11 cellular contexts compared by ENCODE assay signal in the genomic region with DNA sequence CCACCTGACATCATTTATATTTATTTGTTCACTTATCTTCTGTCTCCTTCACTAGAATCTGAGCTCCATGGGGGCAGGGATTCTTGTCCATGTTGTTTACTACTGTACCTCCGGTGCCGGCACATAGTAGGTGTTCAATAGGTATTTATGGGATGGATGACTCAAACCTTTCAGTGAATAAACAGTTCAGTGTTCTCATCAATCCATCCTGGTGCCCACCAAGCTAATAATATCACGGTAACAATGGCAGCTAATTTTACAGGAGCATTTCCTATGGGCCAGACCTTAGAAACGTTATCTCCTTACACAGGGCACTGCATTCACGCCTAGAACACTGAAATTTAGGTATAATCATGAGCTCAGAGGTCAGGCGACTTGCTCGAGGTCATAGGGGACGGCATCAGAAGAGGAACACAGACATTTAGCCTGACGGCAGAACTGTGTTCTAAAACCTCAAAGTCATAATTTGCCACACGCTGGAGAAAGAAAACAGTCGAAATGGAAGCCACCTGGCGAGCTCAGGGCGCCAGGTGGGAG. TPM values are rescaled to one million over a fixed set of nuclear protein-coding genes. Genes with fewer than 3 reads are reported as not detected.
DNase-seq lines count a peak whose midpoint lies in the region; ATAC-seq and TF ChIP-seq lines count a peak whose summit lies in the region.
"Had no signal": no experiment of that assay in that cellular context is flagged by ENCODE, and none has a peak within 500 bp of the region (broad histone marks: within the 10 kb centered on the region; RNA-seq: fewer than 3 reads in every experiment).

No MANE protein-coding gene starts in this region.

- no peaks in the 10 kb centered on the region for H3K9me3 ChIP-seq in sigmoid colon

- H3K9me3 Mint-ChIP-seq in stimulated activated naive CD8-positive, alpha-beta T cell treated with anti-CD3 and anti-CD28 coated beads, Interleukin-15, Interleukin-2, amounts not matched to agents 100 ng/mL and 50 ng/mL, for 24 hours = no peaks in the 10 kb centered on the region
- H3K9me3 Mint-ChIP-seq in immature natural killer cell (peaks cover 0 to 2% (median 0%) of the 10 kb centered on the region in 6 donors), CD14-positive monocyte (peaks cover 0 to 17% (median 7%) of the 10 kb centered on the region in 7 donors)

- TF ChIP-seq CTCF in VCaP (conservative IDR thresholded peaks at IDR 0.05) = no peak
- no peak for TF ChIP-seq CTCF in sigmoid colon (IDR thresholded peaks at IDR 0.05)
- TF ChIP-seq CTCF in CD14-positive monocyte (IDR thresholded peaks at IDR 0.05) = no peak

- H3K27ac Mint-ChIP-seq in stimulated activated naive CD8-positive, alpha-beta T cell treated with anti-CD3 and anti-CD28 coated beads, Interleukin-15, Interleukin-2, amounts not matched to agents 100 ng/mL and 50 ng/mL, for 24 hours = no peak overlapping the region
- peak overlapping the region in 2 of 6 donors; percentile 6 to 85 for H3K27ac Mint-ChIP-seq in immature natural killer cell
- no peak overlapping the region for H3K27ac Mint-ChIP-seq in CD14-positive monocyte

- WGBS in sigmoid colon, 2 donors = 6 to 13% methylated on average over 13 of the region's 13 CpGs

- peaks cover 20 to 74% (median 31%) of the 10 kb centered on the region in 3 donors for H3K27me3 ChIP-seq in sigmoid colon

- TF ChIP-seq POLR2A in sigmoid colon (IDR thresholded peaks at IDR 0.05) = no peak

- H3K4me3 Mint-ChIP-seq in stimulated activated naive CD8-positive, alpha-beta T cell treated with anti-CD3 and anti-CD28 coated beads, Interleukin-15, Interleukin-2, amounts not matched to agents 100 ng/mL and 50 ng/mL, for 24 hours = peak overlapping the region; percentile 57
- peak overlapping the region; percentile 23 to 87 (median 75) for H3K4me3 Mint-ChIP-seq in immature natural killer cell
- peak overlapping the region in 1 of 2 donors; percentile 73 for H3K4me3 Mint-ChIP-seq in CD14-positive monocyte

- no peaks in the 10 kb centered on the region for H3K36me3 ChIP-seq in sigmoid colon

- H3K27ac ChIP-seq in VCaP (peak overlapping the region; percentile 67), sigmoid colon (no peak overlapping the region)

- peaks cover 26% of the 10 kb centered on the region for H3K4me1 Mint-ChIP-seq in stimulated activated naive CD8-positive, alpha-beta T cell treated with anti-CD3 and anti-CD28 coated beads, Interleukin-15, Interleukin-2, amounts not matched to agents 100 ng/mL and 50 ng/mL, for 24 hours (ENCODE audit: low read depth)
- peaks cover 33 to 38% of the 10 kb centered on the region in 2 donors for H3K4me1 Mint-ChIP-seq in immature natural killer cell
- H3K4me1 Mint-ChIP-seq in CD14-positive monocyte = peaks cover 23% of the 10 kb centered on the region

- no peak for TF ChIP-seq EP300 in sigmoid colon (IDR thresholded peaks at IDR 0.05)

- no peaks in the 10 kb centered on the region for H3K36me3 Mint-ChIP-seq in stimulated activated naive CD8-positive, alpha-beta T cell treated with anti-CD3 and anti-CD28 coated beads, Interleukin-15, Interleukin-2, amounts not matched to agents 100 ng/mL and 50 ng/mL, for 24 hours (ENCODE audit: low read depth)
- peaks cover 0 to 5% (median 0%) of the 10 kb centered on the region in 3 donors for H3K36me3 Mint-ChIP-seq in immature natural killer cell
- H3K36me3 Mint-ChIP-seq in CD14-positive monocyte = peaks cover 2 to 6% of the 10 kb centered on the region in 2 donors

- peaks cover 0 to 19% (median 17%) of the 10 kb centered on the region in 4 donors for H3K4me1 ChIP-seq in sigmoid colon

- ATAC-seq in stimulated activated naive CD8-positive, alpha-beta T cell treated with anti-CD3 and anti-CD28 coated beads, Interleukin-15, Interleukin-2, amounts not matched to agents 100 U/mL and 50 U/mL, for 24 hours = no peak
- ATAC-seq in HG02970 (IDR thresholded peaks at IDR 0.05; ENCODE audit: low FRiP score, unreplicated experiment) (no peak), GM18909 (IDR thresholded peaks at IDR 0.05; ENCODE audit: poor library complexity, unreplicated experiment) (no peak)

- DNase-seq in stimulated activated naive CD8-positive, alpha-beta T cell treated with anti-CD3 and anti-CD28 coated beads, Interleukin-15, Interleukin-2, amounts not matched to agents 100 U/mL and 50 U/mL, for 24 hours = no peak
- DNase-seq in immature natural killer cell = no peak
- DNase-seq in sigmoid colon = no peak
- no peak for DNase-seq in CD14-positive monocyte (ENCODE audit: low spot score)
- DNase-seq: activated gamma-delta T cell; effector memory CD4-positive, alpha-beta T cell; NCI-H1048 had no signal

- H3K4me3 ChIP-seq in sigmoid colon = no peak overlapping the region

- intact Hi-C loops in sigmoid colon (cut with DNase I) = no loop called here
- intact Hi-C loops in CD14-positive monocyte (cut with micrococcal nuclease) = no loop called here

- peaks cover 40% of the 10 kb centered on the region for H3K27me3 Mint-ChIP-seq in stimulated activated naive CD8-positive, alpha-beta T cell treated with anti-CD3 and anti-CD28 coated beads, Interleukin-15, Interleukin-2, amounts not matched to agents 100 ng/mL and 50 ng/mL, for 24 hours
- peaks cover 12 to 13% (median 13%) of the 10 kb centered on the region in 3 donors for H3K27me3 Mint-ChIP-seq in immature natural killer cell (ENCODE audit: low read depth in 3 of 3)
- peaks cover 54 to 80% (median 66%) of the 10 kb centered on the region in 3 donors for H3K27me3 Mint-ChIP-seq in CD14-positive monocyte (ENCODE audit: low read depth in 3 of 3)

RNA-seq across cellular contexts. Expression of a gene that starts 1.3 kb away (rescaled TPM):
- polyA plus RNA-seq in immature natural killer cell = under 1 TPM; 0.29 to 0.94 (median 0.58) TPM
- under 1 TPM in 2 of 4 donors, not detected in 2; 0.28 to 0.36 TPM for total RNA-seq in sigmoid colon
- polyA plus RNA-seq in sigmoid colon = under 1 TPM in 1 of 3 donors, not detected in 2; 0.13 TPM
- polyA plus RNA-seq in CD14-positive monocyte = under 1 TPM; 0.14 to 0.18 TPM

RNA-seq across cellular contexts. Expression of a gene that starts 9.3 kb away (rescaled TPM):
- 100 to 1,000 TPM; 103 to 182 (median 163) TPM for polyA plus RNA-seq in immature natural killer cell
- total RNA-seq in sigmoid colon = 10 to 100 TPM; 28.2 to 57.9 (median 41.4) TPM
- 10 to 100 TPM in 2 of 3 donors, 1 to 10 TPM in 1; 8.8 to 26.4 (median 15.0) TPM for polyA plus RNA-seq in sigmoid colon
- 10 to 100 TPM; 57.8 to 71.3 TPM for polyA plus RNA-seq in CD14-positive monocyte

RNA-seq across cellular contexts. Expression of a gene that starts 26.2 kb away (rescaled TPM):
- 100 to 1,000 TPM; 105 to 164 (median 121) TPM for polyA plus RNA-seq in immature natural killer cell
- 10 to 100 TPM in 3 of 4 donors, 1 to 10 TPM in 1; 9.2 to 19.9 (median 11.5) TPM for total RNA-seq in sigmoid colon
- 10 to 100 TPM in 1 of 3 donors, 1 to 10 TPM in 2; 6.9 to 17.8 (median 9.0) TPM for polyA plus RNA-seq in sigmoid colon
- polyA plus RNA-seq in CD14-positive monocyte = 10 to 100 TPM; 45.7 to 45.9 TPM

RNA-seq across cellular contexts. Expression of a gene that starts 35.5 kb away (rescaled TPM):
- polyA plus RNA-seq in immature natural killer cell = 10 to 100 TPM in 2 of 3 donors, 1 to 10 TPM in 1; 8.6 to 13.4 (median 12.5) TPM
- 10 to 100 TPM; 12.5 to 27.3 (median 23.4) TPM for total RNA-seq in sigmoid colon
- 10 to 100 TPM in 1 of 3 donors, 1 to 10 TPM in 2; 1.6 to 14.2 (median 3.0) TPM for polyA plus RNA-seq in sigmoid colon
- 1 to 10 TPM; 1.5 to 2.0 TPM for polyA plus RNA-seq in CD14-positive monocyte

RNA-seq across cellular contexts. Expression of a gene that starts 36.0 kb away (rescaled TPM):
- 10 to 100 TPM in 2 of 3 donors, 1 to 10 TPM in 1; 5.6 to 15.5 (median 14.4) TPM for polyA plus RNA-seq in immature natural killer cell
- 1 to 10 TPM; 3.5 to 9.7 (median 6.7) TPM for total RNA-seq in sigmoid colon
- polyA plus RNA-seq in sigmoid colon = 1 to 10 TPM in 2 of 3 donors, not detected in 1; 1.2 to 2.8 TPM
- not detected for polyA plus RNA-seq in CD14-positive monocyte
